In the genomic region with DNA sequence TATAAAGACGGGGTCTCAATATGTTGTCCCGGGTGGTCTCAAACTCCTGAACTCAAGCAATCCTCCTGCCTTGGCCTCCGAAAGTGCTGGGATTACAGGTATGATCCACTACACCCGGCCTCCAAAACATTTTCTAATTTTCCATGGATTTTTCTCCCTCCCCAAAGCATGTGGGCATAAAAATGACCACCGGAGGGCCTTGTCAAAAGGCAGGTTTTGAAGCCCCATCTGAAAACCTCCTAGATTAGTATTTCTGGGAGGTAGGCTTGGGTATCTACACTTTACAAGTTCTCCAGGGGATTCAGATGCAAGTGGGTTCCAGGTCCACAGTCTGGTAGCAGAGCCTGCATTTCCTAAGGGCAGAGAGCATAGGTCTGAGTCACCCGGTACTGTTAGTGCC, we compare ENCODE assay signal across 14 cellular contexts. TPM values are rescaled to one million over a fixed set of nuclear protein-coding genes. Genes with fewer than 3 reads are reported as not detected.
DNase-seq lines count a peak whose midpoint lies in the region; ATAC-seq and TF ChIP-seq lines count a peak whose summit lies in the region.
"Had no signal": no experiment of that assay in that cellular context is flagged by ENCODE, and none has a peak within 500 bp of the region (broad histone marks: within the 10 kb centered on the region; RNA-seq: fewer than 3 reads in every experiment).

No MANE protein-coding gene starts in this region.

- TF ChIP-seq CTCF in NB4 (IDR thresholded peaks at IDR 0.05; ENCODE audit: low read depth, low read length): peak; percentile 32

- no peak overlapping the region for H2BK12ac ChIP-seq in neuronal stem cell (ENCODE audit: low read length)

- no peaks in the 10 kb centered on the region for H3K36me3 ChIP-seq in neuronal stem cell (replicated peaks in 1 of 2; ENCODE audit: control insufficient read depth in 2 of 2, insufficient read depth in 2 of 2, low read length in 2 of 2)
- H3K36me3 ChIP-seq: adrenal gland had no signal

- H2AK5ac ChIP-seq in neuronal stem cell (ENCODE audit: low read depth, low read length): no peak overlapping the region

- ATAC-seq in HG02610 (IDR thresholded peaks at IDR 0.05; ENCODE audit: unreplicated experiment): no peak
- ATAC-seq: natural killer cell had no signal

- no peak for TF ChIP-seq POLR2A in NB4 (IDR thresholded peaks at IDR 0.05; ENCODE audit: extremely low read depth, insufficient read length)

- no peak overlapping the region for H2BK120ac ChIP-seq in neuronal stem cell (ENCODE audit: low read depth, low read length)

- H3K4me2 ChIP-seq in neuronal stem cell (ENCODE audit: insufficient read depth, low read length, poor library complexity, severe bottlenecking): no peak overlapping the region

- H3K4ac ChIP-seq in neuronal stem cell (ENCODE audit: low read length): no peak overlapping the region

- H3K4me3 ChIP-seq in NB4 (ENCODE audit: low read depth, low read length) (no peak overlapping the region), neuronal stem cell (ENCODE audit: low read length in 2 of 2) (no peak overlapping the region)

- no peak overlapping the region for H4K91ac ChIP-seq in neuronal stem cell (ENCODE audit: low read depth, low read length, poor library complexity)

- H2AFZ ChIP-seq in neuronal stem cell (ENCODE audit: low read length): peak overlapping the region; percentile 82

- H2BK15ac ChIP-seq in neuronal stem cell (ENCODE audit: low read length): no peak overlapping the region

- WGBS in neuronal stem cell (ENCODE audit: extremely low coverage in 2 of 2, insufficient read length in 2 of 2, insufficient replicate concordance in 1 of 2), 2 donors: no CpG with 5 or more reads among the region's 6 CpGs

- no peak overlapping the region for H2BK5ac ChIP-seq in neuronal stem cell (ENCODE audit: low read length)

- H3K27me3 ChIP-seq in neuronal stem cell (ENCODE audit: control insufficient read depth in 3 of 3, insufficient read depth in 3 of 3, low read depth in 1 of 3, low read length in 3 of 3): peaks cover 0 to 9% (median 0%) of the 10 kb centered on the region in 3 experiments

- no peak overlapping the region for H3K9ac ChIP-seq in neuronal stem cell (ENCODE audit: low read depth, low read length, poor library complexity)

- H4K8ac ChIP-seq in neuronal stem cell (ENCODE audit: low read depth, low read length): no peak overlapping the region

- DNase-seq in NCI-H345 (lab: John Stamatoyannopoulos, UW): peak; percentile 9
- DNase-seq in NCI-H345 treated with DMSO at 0.1 percent for 48 hours (lab: John Stamatoyannopoulos, UW; ENCODE audit: unreplicated experiment): no peak
- peak; percentile 3 for DNase-seq in NB4 (ENCODE audit: low read depth)
- peak; percentile 24 for DNase-seq in dermis blood vessel endothelial cell
- DNase-seq in neuronal stem cell (ENCODE audit: low spot score): no peak
- no peak for DNase-seq in ecto neural progenitor cell (ENCODE audit: low spot score)
- DNase-seq in activated CD8-positive, alpha-beta memory T cell treated with anti-CD3 and anti-CD28 coated beads for 24 hours: no peak
- DNase-seq: adrenal gland; Kasumi-1; natural killer cell; stimulated activated naive CD4-positive, alpha-beta T cell had no signal

- no peak overlapping the region for H3K18ac ChIP-seq in neuronal stem cell (ENCODE audit: low read length)

- no peak overlapping the region for H3K14ac ChIP-seq in neuronal stem cell (ENCODE audit: low read length)

- no peak overlapping the region for H3K23ac ChIP-seq in neuronal stem cell (ENCODE audit: low read depth, low read length, poor library complexity)

- no peaks in the 10 kb centered on the region for H3K79me1 ChIP-seq in neuronal stem cell (ENCODE audit: low read depth, low read length)

- no peaks in the 10 kb centered on the region for H3K9me3 ChIP-seq in neuronal stem cell (replicated peaks in 1 of 2; ENCODE audit: control insufficient read depth in 2 of 2, insufficient read depth in 1 of 2, low read depth in 1 of 2, low read length in 2 of 2)
- H3K9me3 ChIP-seq: adrenal gland had no signal

- H3K27ac ChIP-seq in neuronal stem cell (replicated peaks; ENCODE audit: low read length): no peak overlapping the region
- H3K27ac ChIP-seq: adrenal gland, epithelial cell of prostate had no signal

- peaks cover 6 to 8% of the 10 kb centered on the region in 2 donors for H3K4me1 ChIP-seq in neuronal stem cell (ENCODE audit: control insufficient read depth in 2 of 2, insufficient read depth in 1 of 2, low read depth in 1 of 2, low read length in 2 of 2)
- H3K4me1 ChIP-seq: adrenal gland had no signal

RNA-seq across cellular contexts. Expression of a gene that starts 1.4 kb away (rescaled TPM):
- 1.7 and 2.5 TPM in 2 replicates for total RNA-seq in dermis blood vessel endothelial cell
- polyA plus RNA-seq in neuronal stem cell (2013, experiment 1 of 2): 14.0 TPM
- 14.6 TPM for polyA plus RNA-seq in neuronal stem cell (2013, experiment 2 of 2)
- polyA plus RNA-seq: CD14-positive monocyte had no signal

RNA-seq across cellular contexts. Expression of a gene that starts 34.9 kb away (rescaled TPM):
- total RNA-seq in dermis blood vessel endothelial cell: 5.6 and 11.1 TPM in 2 replicates
- polyA plus RNA-seq in neuronal stem cell (2013, experiment 1 of 2): 22.9 TPM
- polyA plus RNA-seq in neuronal stem cell (2013, experiment 2 of 2): 22.2 TPM

RNA-seq across cellular contexts. Expression of a gene that starts 46.7 kb away (rescaled TPM):
- 7.6 and 8.5 TPM in 2 replicates for total RNA-seq in dermis blood vessel endothelial cell
- polyA plus RNA-seq in neuronal stem cell (2013, experiment 1 of 2): 6.1 TPM
- polyA plus RNA-seq in neuronal stem cell (2013, experiment 2 of 2): 6.7 TPM

Comparison
In these comparisons a context has a peak if more than half of its experiments do, and no peak if none do; other contexts are left out.
1. DNase-seq: peak in NCI-H345 (single experiment), NB4 (single experiment) and dermis blood vessel endothelial cell (single experiment); none in NCI-H345 treated with DMSO at 0.1 percent for 48 hours (single experiment), neuronal stem cell (single experiment), ecto neural progenitor cell (single experiment) and activated CD8-positive, alpha-beta memory T cell treated with anti-CD3 and anti-CD28 coated beads for 24 hours (single experiment).